20 cellular contexts compared by ENCODE assay signal in the genomic region with DNA sequence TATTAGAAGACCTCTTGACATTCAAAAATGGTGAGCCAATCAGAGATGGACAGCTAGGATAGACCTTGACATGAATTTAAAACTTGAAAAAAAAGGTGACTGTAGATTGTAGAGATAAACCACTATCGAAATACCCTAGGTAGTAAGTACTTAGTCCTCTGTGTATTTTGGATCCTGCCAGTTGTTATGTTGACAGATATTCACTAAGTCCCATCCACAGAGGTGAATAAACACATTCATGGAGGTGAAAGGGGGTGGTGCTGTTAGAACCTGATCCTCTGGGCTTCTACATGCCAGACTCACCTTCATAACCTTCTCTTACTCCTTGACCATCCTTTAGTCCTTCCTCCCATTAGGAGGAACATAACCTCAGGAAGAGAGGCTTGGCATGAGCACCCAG.
DNase-seq lines count a peak whose midpoint lies in the region; ATAC-seq, FAIRE-seq and TF ChIP-seq lines count a peak whose summit lies in the region.
"Had no signal": no experiment of that assay in that cellular context is flagged by ENCODE, and none has a peak within 500 bp of the region (broad histone marks: within the 10 kb centered on the region; RNA-seq: fewer than 3 reads in every experiment).

No MANE protein-coding gene starts in this region.

- H2AFZ ChIP-seq in HepG2 (ENCODE audit: low read length), result no peak overlapping the region
- H2AFZ ChIP-seq: GM23338 had no signal

- intact Hi-C loops in HepG2 (cut with micrococcal nuclease; ENCODE audit: unreplicated experiment), result no loop called here

- no peak for FAIRE-seq in HepG2 (lab: Jason Lieb, UNC)
- FAIRE-seq in HTR-8/SVneo (lab: Jason Lieb, UNC), result peak; percentile 93
- no peak for FAIRE-seq in GM19239 (lab: Jason Lieb, UNC)
- FAIRE-seq: A204.1, GM12892, GM18507 had no signal

- no peaks in the 10 kb centered on the region for H3K36me3 ChIP-seq in liver (ENCODE audit: control insufficient read depth in 4 of 4, insufficient read depth in 3 of 4, low read depth in 1 of 4, low read length in 3 of 4)
- H3K36me3 ChIP-seq in HepG2 (replicated peaks in 1 of 2; ENCODE audit: control insufficient read depth in 1 of 2, insufficient read depth in 2 of 2, low read length in 2 of 2), result no peaks in the 10 kb centered on the region

- H3K9ac ChIP-seq in liver (ENCODE audit: low read depth in 1 of 2, low read length in 2 of 2) (no peak overlapping the region), HepG2 (ENCODE audit: insufficient read depth, low read depth, low read length) (no peak overlapping the region)

- H3K4me3 ChIP-seq in liver (ENCODE audit: low read depth in 1 of 3, low read length in 3 of 3), result no peak overlapping the region
- no peak overlapping the region for H3K4me3 ChIP-seq in HepG2 (replicated peaks in 1 of 3; ENCODE audit: insufficient read depth in 1 of 3, low read depth in 2 of 3, low read length in 3 of 3)
- H3K4me3 ChIP-seq: GM23338 had no signal

- BruUV-seq in HepG2 (replicated peaks; lab: Mats Ljungman, UMichigan), result no TSS peak

- POLR2A ChIA-PET in HepG2 (lab: Yijun Ruan, JAX), result no interaction called here

- H4K20me1 ChIP-seq in HepG2 (ENCODE audit: insufficient read depth, low read length), result no peaks in the 10 kb centered on the region

- no peak for TF ChIP-seq RAD21 in liver (IDR thresholded peaks at IDR 0.05)
- no peak for TF ChIP-seq RAD21 in HepG2 (CRISPR knock-in tag; IDR thresholded peaks at IDR 0.05)

- H3K27me3 ChIP-seq in liver (ENCODE audit: control insufficient read depth in 4 of 4, insufficient read depth in 4 of 4, low read length in 3 of 4) (no peaks in the 10 kb centered on the region), HepG2 (ENCODE audit: control insufficient read depth in 1 of 2, insufficient read depth in 2 of 2, low read length in 2 of 2) (no peaks in the 10 kb centered on the region)

- H3K4me1 ChIP-seq in liver (ENCODE audit: control insufficient read depth in 4 of 4, insufficient read depth in 4 of 4, low read length in 3 of 4) (peaks cover 0 to 2% (median under 1%) of the 10 kb centered on the region in 4 donors), HepG2 (ENCODE audit: insufficient read depth, low read length) (peaks cover 5% of the 10 kb centered on the region; the same call in 1 of the 2 replicates)
- H3K4me1 ChIP-seq: Caco-2 had no signal

- TF ChIP-seq CTCF in liver (IDR thresholded peaks at IDR 0.05; ENCODE audit: low read depth, low read length, missing input control) (no peak), HepG2 (CRISPR knock-in tag; IDR thresholded peaks at IDR 0.05) (no peak)

- H3K27ac ChIP-seq in liver (ENCODE audit: low read depth in 1 of 2, low read length in 2 of 2) (no peak overlapping the region), HepG2 (ENCODE audit: extremely low read length, insufficient read depth, low read length) (no peak overlapping the region)
- H3K27ac ChIP-seq: C4-2B had no signal

- in situ Hi-C loops in HepG2 (cut with HindIII; ENCODE audit: extremely low pct_ligation_motif_present, low pct_unique_long_range_greater_than_20kb), result no loop called here

- no peaks in the 10 kb centered on the region for H3K79me2 ChIP-seq in HepG2 (ENCODE audit: insufficient read depth, low read length)

- CTCF ChIA-PET in HepG2 (lab: Yijun Ruan, JAX; ENCODE audit: low intra/inter-chr PET ratio, low total read pairs), result no interaction called here

- no peak for DNase-seq in HepG2 (ENCODE audit: low spot score)
- no peak for DNase-seq in HTR-8/SVneo (ENCODE audit: insufficient read length, low spot score)
- DNase-seq in left lobe of liver (ENCODE audit: low spot score), result no peak
- no peak for DNase-seq in GM19239 (ENCODE audit: insufficient read length, low spot score)
- DNase-seq: AML-193; Caco-2; CD4-positive, alpha-beta T cell; DMS79; GDM1; H7; HFFc6; KG1 had no signal

- WGBS in liver, result 26% methylated on average over 1 of the region's 1 CpG
- WGBS in HepG2 (ENCODE audit: low lambda C conversion rate), result 0% methylated on average over 1 of the region's 1 CpG

- TF ChIP-seq EP300 in HepG2 (IDR thresholded peaks at IDR 0.05; ENCODE audit: low read depth in 2 of 2, low read length in 2 of 2) (no peak), HepG2 (CRISPR knock-in tag; IDR thresholded peaks at IDR 0.05; ENCODE audit: borderline replicate concordance) (no peak)

- no peak for TF ChIP-seq POLR2A in HepG2 (IDR thresholded peaks at IDR 0.05; ENCODE audit: insufficient read depth in 1 of 2, low read depth in 2 of 2, low read length in 2 of 2)

- no peak overlapping the region for H3K4me2 ChIP-seq in HepG2 (ENCODE audit: low read depth, low read length)
- H3K4me2 ChIP-seq: GM23338 had no signal

- ATAC-seq in HepG2 (no peak), left lobe of liver (peak; percentile 81), HG03039 (IDR thresholded peaks at IDR 0.05; ENCODE audit: unreplicated experiment) (no peak)
- ATAC-seq: GM23338, HCT116 had no signal

- no peaks in the 10 kb centered on the region for H3K9me3 ChIP-seq in liver (ENCODE audit: control insufficient read depth in 4 of 4, low read length in 3 of 4)
- no peaks in the 10 kb centered on the region for H3K9me3 ChIP-seq in HepG2 (ENCODE audit: low read length)
- H3K9me3 ChIP-seq: Caco-2 had no signal

TF ChIP-seq in liver, 16 proteins besides CTCF, POLR2A, EP300 and RAD21 (continues in another document):
- TF ChIP-seq HNF4A (conservative IDR thresholded peaks at IDR 0.05), result peak in 1 of 2 donors; percentile 35
- TF ChIP-seq, protein P1, sequence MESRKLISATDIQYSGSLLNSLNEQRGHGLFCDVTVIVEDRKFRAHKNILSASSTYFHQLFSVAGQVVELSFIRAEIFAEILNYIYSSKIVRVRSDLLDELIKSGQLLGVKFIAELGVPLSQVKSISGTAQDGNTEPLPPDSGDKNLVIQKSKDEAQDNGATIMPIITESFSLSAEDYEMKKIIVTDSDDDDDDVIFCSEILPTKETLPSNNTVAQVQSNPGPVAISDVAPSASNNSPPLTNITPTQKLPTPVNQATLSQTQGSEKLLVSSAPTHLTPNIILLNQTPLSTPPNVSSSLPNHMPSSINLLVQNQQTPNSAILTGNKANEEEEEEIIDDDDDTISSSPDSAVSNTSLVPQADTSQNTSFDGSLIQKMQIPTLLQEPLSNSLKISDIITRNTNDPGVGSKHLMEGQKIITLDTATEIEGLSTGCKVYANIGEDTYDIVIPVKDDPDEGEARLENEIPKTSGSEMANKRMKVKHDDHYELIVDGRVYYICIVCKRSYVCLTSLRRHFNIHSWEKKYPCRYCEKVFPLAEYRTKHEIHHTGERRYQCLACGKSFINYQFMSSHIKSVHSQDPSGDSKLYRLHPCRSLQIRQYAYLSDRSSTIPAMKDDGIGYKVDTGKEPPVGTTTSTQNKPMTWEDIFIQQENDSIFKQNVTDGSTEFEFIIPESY (IDR thresholded peaks at IDR 0.05), result no peak
- peak; percentile 38 for TF ChIP-seq FOXA2 (IDR thresholded peaks at IDR 0.05)
- peak in 1 of 2 donors; percentile 50 for TF ChIP-seq RXRA (IDR thresholded peaks at IDR 0.05)
- TF ChIP-seq NR2F2 (IDR thresholded peaks at IDR 0.05), result no peak

TF ChIP-seq in HepG2, 621 proteins besides CTCF, POLR2A, EP300 and RAD21 (continues in another document):
- no peak for TF ChIP-seq KAT2B (IDR thresholded peaks at IDR 0.05; ENCODE audit: borderline replicate concordance, low read depth, low read length)
- TF ChIP-seq ZNF3 (CRISPR knock-in tag; IDR thresholded peaks at IDR 0.05), result no peak
- no peak for TF ChIP-seq ZNF589 (CRISPR knock-in tag; conservative IDR thresholded peaks at IDR 0.05)
- no peak for TF ChIP-seq ZFP90 (CRISPR knock-in tag; IDR thresholded peaks at IDR 0.05; ENCODE audit: borderline replicate concordance)
- TF ChIP-seq SOX13 (IDR thresholded peaks at IDR 0.05), result no peak
- no peak for TF ChIP-seq SOX13 (CRISPR knock-in tag; conservative IDR thresholded peaks at IDR 0.05 in 1 of 2, IDR thresholded peaks at IDR 0.05 in 1 of 2)
- TF ChIP-seq ZNF614 (CRISPR knock-in tag; IDR thresholded peaks at IDR 0.05; ENCODE audit: borderline replicate concordance), result no peak
- TF ChIP-seq, protein P2, sequence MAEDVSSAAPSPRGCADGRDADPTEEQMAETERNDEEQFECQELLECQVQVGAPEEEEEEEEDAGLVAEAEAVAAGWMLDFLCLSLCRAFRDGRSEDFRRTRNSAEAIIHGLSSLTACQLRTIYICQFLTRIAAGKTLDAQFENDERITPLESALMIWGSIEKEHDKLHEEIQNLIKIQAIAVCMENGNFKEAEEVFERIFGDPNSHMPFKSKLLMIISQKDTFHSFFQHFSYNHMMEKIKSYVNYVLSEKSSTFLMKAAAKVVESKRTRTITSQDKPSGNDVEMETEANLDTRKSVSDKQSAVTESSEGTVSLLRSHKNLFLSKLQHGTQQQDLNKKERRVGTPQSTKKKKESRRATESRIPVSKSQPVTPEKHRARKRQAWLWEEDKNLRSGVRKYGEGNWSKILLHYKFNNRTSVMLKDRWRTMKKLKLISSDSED (CRISPR knock-in tag; IDR thresholded peaks at IDR 0.05), result no peak
- TF ChIP-seq ZSCAN9 (CRISPR knock-in tag; IDR thresholded peaks at IDR 0.05; ENCODE audit: borderline replicate concordance), result no peak
- TF ChIP-seq, protein P3, sequence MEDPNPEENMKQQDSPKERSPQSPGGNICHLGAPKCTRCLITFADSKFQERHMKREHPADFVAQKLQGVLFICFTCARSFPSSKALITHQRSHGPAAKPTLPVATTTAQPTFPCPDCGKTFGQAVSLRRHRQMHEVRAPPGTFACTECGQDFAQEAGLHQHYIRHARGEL (CRISPR knock-in tag; IDR thresholded peaks at IDR 0.05), result no peak
